ENCODE assay signal across 1 cellular context in the genomic region with DNA sequence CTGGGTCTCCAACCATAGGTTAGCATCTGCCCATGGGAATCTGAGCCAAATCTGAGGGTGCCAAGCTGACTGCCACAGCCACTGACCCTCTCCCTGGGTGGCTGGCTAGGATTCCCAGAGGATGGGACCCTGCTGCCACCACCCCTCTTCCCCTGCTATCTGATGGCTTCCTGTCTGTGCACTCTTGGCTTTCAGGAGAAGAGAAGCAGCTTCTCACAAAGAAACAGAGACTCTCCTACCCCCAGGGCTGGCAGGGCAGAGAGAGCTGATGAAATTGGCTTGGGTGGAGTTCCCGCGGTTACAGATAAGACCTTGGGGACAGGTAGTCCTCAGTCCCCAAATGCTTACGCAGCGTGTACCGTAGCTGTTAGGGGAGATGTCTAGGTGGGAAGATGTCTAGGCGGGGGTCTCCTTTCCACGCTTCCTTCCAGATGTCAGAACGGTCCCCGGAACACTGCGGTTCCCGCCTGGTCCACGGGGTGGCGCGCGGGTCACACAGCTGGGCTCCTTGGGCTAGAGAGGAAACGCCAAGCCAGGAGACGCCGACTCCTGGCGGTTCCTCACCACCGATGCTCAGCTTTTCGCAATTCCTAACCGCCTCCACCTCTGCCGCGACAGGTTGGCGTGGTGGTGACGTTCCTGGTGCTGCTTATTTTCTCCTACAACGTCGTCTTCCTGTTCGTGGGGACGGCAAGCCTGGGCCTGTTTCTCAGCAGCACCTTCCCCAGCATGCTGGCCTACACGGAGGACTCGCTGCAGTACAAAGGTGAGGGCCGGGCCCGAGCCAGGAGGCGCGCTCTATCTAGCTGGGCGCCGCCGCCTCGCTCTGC.
TF ChIP-seq lines count a peak whose summit lies in the region.

No MANE protein-coding gene starts in this region.

TF ChIP-seq in HepG2, 621 proteins besides CTCF, POLR2A, EP300 and RAD21 (continued from another document and continues in another):
- TF ChIP-seq, protein P1, sequence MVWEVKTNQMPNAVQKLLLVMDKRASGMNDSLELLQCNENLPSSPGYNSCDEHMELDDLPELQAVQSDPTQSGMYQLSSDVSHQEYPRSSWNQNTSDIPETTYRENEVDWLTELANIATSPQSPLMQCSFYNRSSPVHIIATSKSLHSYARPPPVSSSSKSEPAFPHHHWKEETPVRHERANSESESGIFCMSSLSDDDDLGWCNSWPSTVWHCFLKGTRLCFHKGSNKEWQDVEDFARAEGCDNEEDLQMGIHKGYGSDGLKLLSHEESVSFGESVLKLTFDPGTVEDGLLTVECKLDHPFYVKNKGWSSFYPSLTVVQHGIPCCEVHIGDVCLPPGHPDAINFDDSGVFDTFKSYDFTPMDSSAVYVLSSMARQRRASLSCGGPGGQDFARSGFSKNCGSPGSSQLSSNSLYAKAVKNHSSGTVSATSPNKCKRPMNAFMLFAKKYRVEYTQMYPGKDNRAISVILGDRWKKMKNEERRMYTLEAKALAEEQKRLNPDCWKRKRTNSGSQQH (CRISPR knock-in tag; IDR thresholded peaks at IDR 0.05; ENCODE audit: low read depth) = no peak; the same call in 1 of the 2 replicates
- TF ChIP-seq MXI1 (IDR thresholded peaks at IDR 0.05; ENCODE audit: borderline replicate concordance, low read depth, low read length) (peak; percentile 53; the same call in 1 of the 3 replicates), KMT2B (CRISPR knock-in tag; IDR thresholded peaks at IDR 0.05) (peak; percentile 61; the same call in 1 of the 2 replicates), XRCC5 (optimal IDR thresholded peaks at IDR 0.05; ENCODE audit: low read length) (peak; percentile 56), MEIS2 (CRISPR knock-in tag; IDR thresholded peaks at IDR 0.05) (peak; percentile 81), PTBP1 (IDR thresholded peaks at IDR 0.05; ENCODE audit: low read depth, low read length, poor library complexity, severe bottlenecking) (no peak), ZNF552 (CRISPR knock-in tag; IDR thresholded peaks at IDR 0.05; ENCODE audit: borderline replicate concordance) (no peak), ASH2L (IDR thresholded peaks at IDR 0.05; ENCODE audit: insufficient read length, low read depth, low read length) (peak; percentile 43), PHF8 (CRISPR knock-in tag; IDR thresholded peaks at IDR 0.05) (peak; percentile 83), ZNF501 (CRISPR knock-in tag; IDR thresholded peaks at IDR 0.05) (0 out of 2 replicates have a peak, but pooled peaks have one; percentile 49), POLR2AphosphoS5 (IDR thresholded peaks at IDR 0.05; ENCODE audit: low read depth, low read length) (0 out of 2 replicates have a peak, but pooled peaks have one; percentile 31), KDM3A (CRISPR knock-in tag; IDR thresholded peaks at IDR 0.05; ENCODE audit: low read depth) (peak; percentile 76; the same call in 1 of the 2 replicates), FOSL2 (CRISPR knock-in tag; IDR thresholded peaks at IDR 0.05) (peak; percentile 33; the same call in 1 of the 2 replicates), STAG1 (CRISPR knock-in tag; IDR thresholded peaks at IDR 0.05) (peak; percentile 99), FOXA3 (CRISPR knock-in tag; IDR thresholded peaks at IDR 0.05) (no peak), THAP11 (CRISPR knock-in tag; IDR thresholded peaks at IDR 0.05) (peak; percentile 40; the same call in 1 of the 2 replicates), TAF15 (IDR thresholded peaks at IDR 0.05; ENCODE audit: low read depth, low read length, poor library complexity, severe bottlenecking) (peak; percentile 73), ZNF12 (CRISPR knock-in tag; IDR thresholded peaks at IDR 0.05) (peak; percentile 24; the same call in 1 of the 2 replicates), SP140L (CRISPR knock-in tag; IDR thresholded peaks at IDR 0.05; ENCODE audit: borderline replicate concordance) (no peak), RNF2 (conservative IDR thresholded peaks at IDR 0.05; ENCODE audit: low read depth) (0 out of 2 replicates have a peak, but pooled peaks have one; percentile 36)
- TF ChIP-seq, protein P2, sequence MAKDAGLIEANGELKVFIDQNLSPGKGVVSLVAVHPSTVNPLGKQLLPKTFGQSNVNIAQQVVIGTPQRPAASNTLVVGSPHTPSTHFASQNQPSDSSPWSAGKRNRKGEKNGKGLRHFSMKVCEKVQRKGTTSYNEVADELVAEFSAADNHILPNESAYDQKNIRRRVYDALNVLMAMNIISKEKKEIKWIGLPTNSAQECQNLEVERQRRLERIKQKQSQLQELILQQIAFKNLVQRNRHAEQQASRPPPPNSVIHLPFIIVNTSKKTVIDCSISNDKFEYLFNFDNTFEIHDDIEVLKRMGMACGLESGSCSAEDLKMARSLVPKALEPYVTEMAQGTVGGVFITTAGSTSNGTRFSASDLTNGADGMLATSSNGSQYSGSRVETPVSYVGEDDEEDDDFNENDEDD (CRISPR knock-in tag; IDR thresholded peaks at IDR 0.05; ENCODE audit: borderline replicate concordance) = 0 out of 2 replicates have a peak, but pooled peaks have one; percentile 20
- TF ChIP-seq, protein P3, sequence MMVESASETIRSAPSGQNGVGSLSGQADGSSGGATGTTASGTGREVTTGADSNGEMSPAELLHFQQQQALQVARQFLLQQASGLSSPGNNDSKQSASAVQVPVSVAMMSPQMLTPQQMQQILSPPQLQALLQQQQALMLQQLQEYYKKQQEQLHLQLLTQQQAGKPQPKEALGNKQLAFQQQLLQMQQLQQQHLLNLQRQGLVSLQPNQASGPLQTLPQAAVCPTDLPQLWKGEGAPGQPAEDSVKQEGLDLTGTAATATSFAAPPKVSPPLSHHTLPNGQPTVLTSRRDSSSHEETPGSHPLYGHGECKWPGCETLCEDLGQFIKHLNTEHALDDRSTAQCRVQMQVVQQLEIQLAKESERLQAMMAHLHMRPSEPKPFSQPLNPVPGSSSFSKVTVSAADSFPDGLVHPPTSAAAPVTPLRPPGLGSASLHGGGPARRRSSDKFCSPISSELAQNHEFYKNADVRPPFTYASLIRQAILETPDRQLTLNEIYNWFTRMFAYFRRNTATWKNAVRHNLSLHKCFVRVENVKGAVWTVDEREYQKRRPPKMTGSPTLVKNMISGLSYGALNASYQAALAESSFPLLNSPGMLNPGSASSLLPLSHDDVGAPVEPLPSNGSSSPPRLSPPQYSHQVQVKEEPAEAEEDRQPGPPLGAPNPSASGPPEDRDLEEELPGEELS (CRISPR knock-in tag; IDR thresholded peaks at IDR 0.05) = peak; percentile 32; the same call in 1 of the 2 replicates
- TF ChIP-seq, protein P4, sequence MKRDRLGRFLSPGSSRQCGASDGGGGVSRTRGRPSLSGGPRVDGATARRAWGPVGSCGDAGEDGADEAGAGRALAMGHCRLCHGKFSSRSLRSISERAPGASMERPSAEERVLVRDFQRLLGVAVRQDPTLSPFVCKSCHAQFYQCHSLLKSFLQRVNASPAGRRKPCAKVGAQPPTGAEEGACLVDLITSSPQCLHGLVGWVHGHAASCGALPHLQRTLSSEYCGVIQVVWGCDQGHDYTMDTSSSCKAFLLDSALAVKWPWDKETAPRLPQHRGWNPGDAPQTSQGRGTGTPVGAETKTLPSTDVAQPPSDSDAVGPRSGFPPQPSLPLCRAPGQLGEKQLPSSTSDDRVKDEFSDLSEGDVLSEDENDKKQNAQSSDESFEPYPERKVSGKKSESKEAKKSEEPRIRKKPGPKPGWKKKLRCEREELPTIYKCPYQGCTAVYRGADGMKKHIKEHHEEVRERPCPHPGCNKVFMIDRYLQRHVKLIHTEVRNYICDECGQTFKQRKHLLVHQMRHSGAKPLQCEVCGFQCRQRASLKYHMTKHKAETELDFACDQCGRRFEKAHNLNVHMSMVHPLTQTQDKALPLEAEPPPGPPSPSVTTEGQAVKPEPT (CRISPR knock-in tag; IDR thresholded peaks at IDR 0.05; ENCODE audit: low read depth) = no peak
- TF ChIP-seq, protein P5, sequence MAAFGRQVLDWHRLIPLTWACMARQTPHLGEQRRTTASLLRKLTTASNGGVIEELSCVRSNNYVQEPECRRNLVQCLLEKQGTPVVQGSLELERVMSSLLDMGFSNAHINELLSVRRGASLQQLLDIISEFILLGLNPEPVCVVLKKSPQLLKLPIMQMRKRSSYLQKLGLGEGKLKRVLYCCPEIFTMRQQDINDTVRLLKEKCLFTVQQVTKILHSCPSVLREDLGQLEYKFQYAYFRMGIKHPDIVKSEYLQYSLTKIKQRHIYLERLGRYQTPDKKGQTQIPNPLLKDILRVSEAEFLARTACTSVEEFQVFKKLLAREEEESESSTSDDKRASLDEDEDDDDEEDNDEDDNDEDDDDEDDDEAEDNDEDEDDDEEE (CRISPR knock-in tag; IDR thresholded peaks at IDR 0.05) = 0 out of 2 replicates have a peak, but pooled peaks have one; percentile 54
- TF ChIP-seq, protein P6, sequence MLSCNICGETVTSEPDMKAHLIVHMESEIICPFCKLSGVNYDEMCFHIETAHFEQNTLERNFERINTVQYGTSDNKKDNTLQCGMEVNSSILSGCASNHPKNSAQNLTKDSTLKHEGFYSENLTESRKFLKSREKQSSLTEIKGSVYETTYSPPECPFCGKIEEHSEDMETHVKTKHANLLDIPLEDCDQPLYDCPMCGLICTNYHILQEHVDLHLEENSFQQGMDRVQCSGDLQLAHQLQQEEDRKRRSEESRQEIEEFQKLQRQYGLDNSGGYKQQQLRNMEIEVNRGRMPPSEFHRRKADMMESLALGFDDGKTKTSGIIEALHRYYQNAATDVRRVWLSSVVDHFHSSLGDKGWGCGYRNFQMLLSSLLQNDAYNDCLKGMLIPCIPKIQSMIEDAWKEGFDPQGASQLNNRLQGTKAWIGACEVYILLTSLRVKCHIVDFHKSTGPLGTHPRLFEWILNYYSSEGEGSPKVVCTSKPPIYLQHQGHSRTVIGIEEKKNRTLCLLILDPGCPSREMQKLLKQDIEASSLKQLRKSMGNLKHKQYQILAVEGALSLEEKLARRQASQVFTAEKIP (CRISPR knock-in tag; IDR thresholded peaks at IDR 0.05; ENCODE audit: borderline replicate concordance) = no peak
- TF ChIP-seq, protein P7, sequence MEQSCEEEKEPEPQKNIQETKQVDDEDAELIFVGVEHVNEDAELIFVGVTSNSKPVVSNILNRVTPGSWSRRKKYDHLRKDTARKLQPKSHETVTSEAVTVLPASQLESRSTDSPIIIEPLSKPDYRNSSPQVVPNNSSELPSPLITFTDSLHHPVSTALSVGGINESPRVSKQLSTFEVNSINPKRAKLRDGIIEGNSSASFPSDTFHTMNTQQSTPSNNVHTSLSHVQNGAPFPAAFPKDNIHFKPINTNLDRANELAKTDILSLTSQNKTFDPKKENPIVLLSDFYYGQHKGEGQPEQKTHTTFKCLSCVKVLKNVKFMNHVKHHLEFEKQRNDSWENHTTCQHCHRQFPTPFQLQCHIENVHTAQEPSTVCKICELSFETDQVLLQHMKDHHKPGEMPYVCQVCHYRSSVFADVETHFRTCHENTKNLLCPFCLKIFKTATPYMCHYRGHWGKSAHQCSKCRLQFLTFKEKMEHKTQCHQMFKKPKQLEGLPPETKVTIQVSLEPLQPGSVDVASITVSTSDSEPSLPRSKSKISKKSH (CRISPR knock-in tag; IDR thresholded peaks at IDR 0.05; ENCODE audit: borderline replicate concordance) = peak; percentile 86; the same call in 1 of the 2 replicates
- TF ChIP-seq, protein P8, sequence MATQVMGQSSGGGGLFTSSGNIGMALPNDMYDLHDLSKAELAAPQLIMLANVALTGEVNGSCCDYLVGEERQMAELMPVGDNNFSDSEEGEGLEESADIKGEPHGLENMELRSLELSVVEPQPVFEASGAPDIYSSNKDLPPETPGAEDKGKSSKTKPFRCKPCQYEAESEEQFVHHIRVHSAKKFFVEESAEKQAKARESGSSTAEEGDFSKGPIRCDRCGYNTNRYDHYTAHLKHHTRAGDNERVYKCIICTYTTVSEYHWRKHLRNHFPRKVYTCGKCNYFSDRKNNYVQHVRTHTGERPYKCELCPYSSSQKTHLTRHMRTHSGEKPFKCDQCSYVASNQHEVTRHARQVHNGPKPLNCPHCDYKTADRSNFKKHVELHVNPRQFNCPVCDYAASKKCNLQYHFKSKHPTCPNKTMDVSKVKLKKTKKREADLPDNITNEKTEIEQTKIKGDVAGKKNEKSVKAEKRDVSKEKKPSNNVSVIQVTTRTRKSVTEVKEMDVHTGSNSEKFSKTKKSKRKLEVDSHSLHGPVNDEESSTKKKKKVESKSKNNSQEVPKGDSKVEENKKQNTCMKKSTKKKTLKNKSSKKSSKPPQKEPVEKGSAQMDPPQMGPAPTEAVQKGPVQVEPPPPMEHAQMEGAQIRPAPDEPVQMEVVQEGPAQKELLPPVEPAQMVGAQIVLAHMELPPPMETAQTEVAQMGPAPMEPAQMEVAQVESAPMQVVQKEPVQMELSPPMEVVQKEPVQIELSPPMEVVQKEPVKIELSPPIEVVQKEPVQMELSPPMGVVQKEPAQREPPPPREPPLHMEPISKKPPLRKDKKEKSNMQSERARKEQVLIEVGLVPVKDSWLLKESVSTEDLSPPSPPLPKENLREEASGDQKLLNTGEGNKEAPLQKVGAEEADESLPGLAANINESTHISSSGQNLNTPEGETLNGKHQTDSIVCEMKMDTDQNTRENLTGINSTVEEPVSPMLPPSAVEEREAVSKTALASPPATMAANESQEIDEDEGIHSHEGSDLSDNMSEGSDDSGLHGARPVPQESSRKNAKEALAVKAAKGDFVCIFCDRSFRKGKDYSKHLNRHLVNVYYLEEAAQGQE (IDR thresholded peaks at IDR 0.05; ENCODE audit: borderline replicate concordance in 1 of 2, low read depth in 1 of 2, low read length in 2 of 2) = no peak
- TF ChIP-seq, protein P9, sequence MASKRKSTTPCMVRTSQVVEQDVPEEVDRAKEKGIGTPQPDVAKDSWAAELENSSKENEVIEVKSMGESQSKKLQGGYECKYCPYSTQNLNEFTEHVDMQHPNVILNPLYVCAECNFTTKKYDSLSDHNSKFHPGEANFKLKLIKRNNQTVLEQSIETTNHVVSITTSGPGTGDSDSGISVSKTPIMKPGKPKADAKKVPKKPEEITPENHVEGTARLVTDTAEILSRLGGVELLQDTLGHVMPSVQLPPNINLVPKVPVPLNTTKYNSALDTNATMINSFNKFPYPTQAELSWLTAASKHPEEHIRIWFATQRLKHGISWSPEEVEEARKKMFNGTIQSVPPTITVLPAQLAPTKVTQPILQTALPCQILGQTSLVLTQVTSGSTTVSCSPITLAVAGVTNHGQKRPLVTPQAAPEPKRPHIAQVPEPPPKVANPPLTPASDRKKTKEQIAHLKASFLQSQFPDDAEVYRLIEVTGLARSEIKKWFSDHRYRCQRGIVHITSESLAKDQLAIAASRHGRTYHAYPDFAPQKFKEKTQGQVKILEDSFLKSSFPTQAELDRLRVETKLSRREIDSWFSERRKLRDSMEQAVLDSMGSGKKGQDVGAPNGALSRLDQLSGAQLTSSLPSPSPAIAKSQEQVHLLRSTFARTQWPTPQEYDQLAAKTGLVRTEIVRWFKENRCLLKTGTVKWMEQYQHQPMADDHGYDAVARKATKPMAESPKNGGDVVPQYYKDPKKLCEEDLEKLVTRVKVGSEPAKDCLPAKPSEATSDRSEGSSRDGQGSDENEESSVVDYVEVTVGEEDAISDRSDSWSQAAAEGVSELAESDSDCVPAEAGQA (IDR thresholded peaks at IDR 0.05; ENCODE audit: low read depth) = no peak
- TF ChIP-seq, protein P9 (CRISPR knock-in tag; IDR thresholded peaks at IDR 0.05; ENCODE audit: borderline replicate concordance) = no peak
